13 cellular contexts compared by ENCODE assay signal in genomic region chr7:18119985-18120384, GRCh38.
DNase-seq lines count a peak whose midpoint lies in the region; ATAC-seq and TF ChIP-seq lines count a peak whose summit lies in the region.
"Had no signal": no experiment of that assay in that cellular context is flagged by ENCODE, and none has a peak within 500 bp of the region (broad histone marks: within the 10 kb centered on the region; RNA-seq: fewer than 3 reads in every experiment).

No MANE protein-coding gene starts in this region.

- no peaks in the 10 kb centered on the region for H3K9me3 Mint-ChIP-seq in activated CD8-positive, alpha-beta T cell treated with anti-CD3 and anti-CD28 coated beads for 36 hours
- no peaks in the 10 kb centered on the region for H3K9me3 Mint-ChIP-seq in activated CD8-positive, alpha-beta T cell treated with anti-CD3 and anti-CD28 coated beads, Interleukin-2, amount 10 ng/mL, durations not matched to agents 7 days and 5 days (ENCODE audit: insufficient read depth)
- H3K9me3 Mint-ChIP-seq: CD4-positive, CD25-positive, alpha-beta regulatory T cell; stimulated activated naive CD8-positive, alpha-beta T cell treated with anti-CD3 and anti-CD28 coated beads, Interleukin-15, Interleukin-2, amounts not matched to agents 100 ng/mL and 50 ng/mL, for 24 hours had no signal

- intact Hi-C loops in activated CD8-positive, alpha-beta T cell treated with anti-CD3 and anti-CD28 coated beads for 36 hours (cut with micrococcal nuclease), result no loop called here
- intact Hi-C loops in PC-3 (cut with micrococcal nuclease), result loop anchor here (1.0 to 10.0 kb wide), 4 partner anchors 149 to 415 kb away; no protein-coding TSS in a partner anchor

- H3K9ac ChIP-seq in PC-3 (ENCODE audit: low read length), result no peak overlapping the region
- no peak overlapping the region for H3K9ac ChIP-seq in fibroblast of lung (ENCODE audit: insufficient read depth, low read length)
- H3K9ac ChIP-seq in smooth muscle cell (ENCODE audit: low read depth), result no peak overlapping the region

- no TSS peak for BruUV-seq in PC-3 (replicated peaks; lab: Mats Ljungman, UMichigan)

- no peak overlapping the region for H3K4me3 Mint-ChIP-seq in activated CD8-positive, alpha-beta T cell treated with anti-CD3 and anti-CD28 coated beads for 36 hours
- no peak overlapping the region for H3K4me3 Mint-ChIP-seq in activated CD8-positive, alpha-beta T cell treated with anti-CD3 and anti-CD28 coated beads, Interleukin-2, amount 10 ng/mL, durations not matched to agents 7 days and 5 days
- H3K4me3 Mint-ChIP-seq: CD4-positive, CD25-positive, alpha-beta regulatory T cell; stimulated activated naive CD8-positive, alpha-beta T cell treated with anti-CD3 and anti-CD28 coated beads, Interleukin-15, Interleukin-2, amounts not matched to agents 100 ng/mL and 50 ng/mL, for 24 hours had no signal

- H3K9me3 ChIP-seq in PC-3 (ENCODE audit: low read length) (no peaks in the 10 kb centered on the region), fibroblast of lung (ENCODE audit: control insufficient read depth, insufficient read depth, low read depth, low read length) (no peaks in the 10 kb centered on the region), smooth muscle cell (replicated peaks; ENCODE audit: low read depth) (no peaks in the 10 kb centered on the region)

- H3K27ac ChIP-seq in PC-3 (ENCODE audit: low read length), result no peak overlapping the region
- H3K27ac ChIP-seq in fibroblast of lung (ENCODE audit: insufficient read depth, low read length), result no peak overlapping the region
- no peak overlapping the region for H3K27ac ChIP-seq in smooth muscle cell (ENCODE audit: low read depth)
- H3K27ac ChIP-seq: SK-N-MC had no signal

- ATAC-seq in activated CD8-positive, alpha-beta T cell treated with anti-CD3 and anti-CD28 coated beads for 36 hours, result no peak
- no peak for ATAC-seq in activated CD8-positive, alpha-beta T cell treated with anti-CD3 and anti-CD28 coated beads, Interleukin-2, amount 10 ng/mL, durations not matched to agents 7 days and 5 days
- ATAC-seq in PC-3, result peak; percentile 71
- no peak for ATAC-seq in HG03196 (IDR thresholded peaks at IDR 0.05; ENCODE audit: unreplicated experiment)
- ATAC-seq in HG03108 (IDR thresholded peaks at IDR 0.05; ENCODE audit: unreplicated experiment), result no peak
- ATAC-seq in GM21526 (IDR thresholded peaks at IDR 0.05; ENCODE audit: low FRiP score, unreplicated experiment), result no peak
- ATAC-seq: left lobe of liver had no signal

- H3F3A ChIP-seq in PC-3 (ENCODE audit: low read length, unreplicated experiment) (no peaks in the 10 kb centered on the region), smooth muscle cell (ENCODE audit: low read depth) (no peaks in the 10 kb centered on the region)

- no peaks in the 10 kb centered on the region for H3K36me3 Mint-ChIP-seq in activated CD8-positive, alpha-beta T cell treated with anti-CD3 and anti-CD28 coated beads for 36 hours (ENCODE audit: low read depth)
- no peaks in the 10 kb centered on the region for H3K36me3 Mint-ChIP-seq in activated CD8-positive, alpha-beta T cell treated with anti-CD3 and anti-CD28 coated beads, Interleukin-2, amount 10 ng/mL, durations not matched to agents 7 days and 5 days (ENCODE audit: low read depth)
- H3K36me3 Mint-ChIP-seq: CD4-positive, CD25-positive, alpha-beta regulatory T cell had no signal

- peaks cover 1% of the 10 kb centered on the region for H3K27me3 Mint-ChIP-seq in activated CD8-positive, alpha-beta T cell treated with anti-CD3 and anti-CD28 coated beads for 36 hours
- no peaks in the 10 kb centered on the region for H3K27me3 Mint-ChIP-seq in activated CD8-positive, alpha-beta T cell treated with anti-CD3 and anti-CD28 coated beads, Interleukin-2, amount 10 ng/mL, durations not matched to agents 7 days and 5 days (ENCODE audit: low read depth)
- H3K27me3 Mint-ChIP-seq: CD4-positive, CD25-positive, alpha-beta regulatory T cell; stimulated activated naive CD8-positive, alpha-beta T cell treated with anti-CD3 and anti-CD28 coated beads, Interleukin-15, Interleukin-2, amounts not matched to agents 100 ng/mL and 50 ng/mL, for 24 hours had no signal

- H4K20me1 ChIP-seq in PC-3 (ENCODE audit: low read length) (no peaks in the 10 kb centered on the region), fibroblast of lung (ENCODE audit: control insufficient read depth, extremely low read depth, insufficient read depth, low read length) (no peaks in the 10 kb centered on the region), smooth muscle cell (ENCODE audit: low read depth) (no peaks in the 10 kb centered on the region)

- H3K4me3 ChIP-seq in PC-3 (ENCODE audit: low read length), result no peak overlapping the region
- H3K4me3 ChIP-seq in fibroblast of lung (replicated peaks in 1 of 4; ENCODE audit: control extremely low read depth in 1 of 4, insufficient read depth in 1 of 4, low read depth in 3 of 4, low read length in 4 of 4), result no peak overlapping the region
- no peak overlapping the region for H3K4me3 ChIP-seq in smooth muscle cell
- H3K4me3 ChIP-seq: SK-N-MC had no signal

- CTCF ChIA-PET in activated CD8-positive, alpha-beta T cell treated with anti-CD3 and anti-CD28 coated beads for 36 hours (lab: Charles Lee), result no interaction called here
- CTCF ChIA-PET in activated CD8-positive, alpha-beta T cell treated with anti-CD3 and anti-CD28 coated beads, Interleukin-2, amount 10 ng/mL, durations not matched to agents 7 days and 5 days (lab: Charles Lee), result interaction anchor here (2.8 kb wide), 1 partner anchor 350 kb away, joined by 6 read pairs; no protein-coding TSS in a partner anchor
- CTCF ChIA-PET in PC-3 (lab: Charles Lee), result no interaction called here

- no peaks in the 10 kb centered on the region for H3K36me3 ChIP-seq in PC-3 (ENCODE audit: low read depth, low read length)
- H3K36me3 ChIP-seq in fibroblast of lung (ENCODE audit: control insufficient read depth, insufficient read depth, low read length), result no peaks in the 10 kb centered on the region
- no peaks in the 10 kb centered on the region for H3K36me3 ChIP-seq in smooth muscle cell (ENCODE audit: low read depth)

- H3K27me3 ChIP-seq in PC-3 (ENCODE audit: low read length), result no peaks in the 10 kb centered on the region
- no peaks in the 10 kb centered on the region for H3K27me3 ChIP-seq in fibroblast of lung (ENCODE audit: control insufficient read depth, insufficient read depth, low read length)
- H3K27me3 ChIP-seq in smooth muscle cell (ENCODE audit: low read depth), result no peaks in the 10 kb centered on the region

- H3K4me1 Mint-ChIP-seq in activated CD8-positive, alpha-beta T cell treated with anti-CD3 and anti-CD28 coated beads for 36 hours (ENCODE audit: low read depth), result no peaks in the 10 kb centered on the region
- no peaks in the 10 kb centered on the region for H3K4me1 Mint-ChIP-seq in activated CD8-positive, alpha-beta T cell treated with anti-CD3 and anti-CD28 coated beads, Interleukin-2, amount 10 ng/mL, durations not matched to agents 7 days and 5 days (ENCODE audit: low read depth)
- H3K4me1 Mint-ChIP-seq: CD4-positive, CD25-positive, alpha-beta regulatory T cell had no signal

- no peak for TF ChIP-seq CTCF in activated CD8-positive, alpha-beta T cell treated with anti-CD3 and anti-CD28 coated beads for 36 hours (IDR thresholded peaks at IDR 0.05)
- TF ChIP-seq CTCF in PC-3 (conservative IDR thresholded peaks at IDR 0.05; ENCODE audit: low read depth, low read length) (peak; percentile 64), fibroblast of lung (conservative IDR thresholded peaks at IDR 0.05 in 1 of 2, IDR thresholded peaks at IDR 0.05 in 1 of 2; ENCODE audit: low read depth in 1 of 2, low read length in 2 of 2) (peak; percentile 18 to 31), smooth muscle cell (IDR thresholded peaks at IDR 0.05; ENCODE audit: borderline replicate concordance, insufficient read depth, poor library complexity, severe bottlenecking) (peak; percentile 15)

- POLR2A ChIA-PET in activated CD8-positive, alpha-beta T cell treated with anti-CD3 and anti-CD28 coated beads for 36 hours (lab: Charles Lee), result no interaction called here
- POLR2A ChIA-PET in activated CD8-positive, alpha-beta T cell treated with anti-CD3 and anti-CD28 coated beads, Interleukin-2, amount 10 ng/mL, durations not matched to agents 7 days and 5 days (lab: Charles Lee), result no interaction called here
- POLR2A ChIA-PET in PC-3 (lab: Charles Lee; ENCODE audit: unreplicated experiment), result no interaction called here

- H3K4me1 ChIP-seq in PC-3 (ENCODE audit: insufficient read depth, low read length) (no peaks in the 10 kb centered on the region), fibroblast of lung (ENCODE audit: control insufficient read depth, extremely low read depth, insufficient read depth, low read length) (no peaks in the 10 kb centered on the region), smooth muscle cell (ENCODE audit: low read depth) (no peaks in the 10 kb centered on the region)

- no peaks in the 10 kb centered on the region for H3K9me2 ChIP-seq in PC-3 (replicated peaks; ENCODE audit: low read length)

- H3K4me2 ChIP-seq in PC-3 (ENCODE audit: low read length), result no peak overlapping the region
- no peak overlapping the region for H3K4me2 ChIP-seq in fibroblast of lung (ENCODE audit: extremely low read depth, insufficient read depth, low read length)
- peak overlapping the region; percentile 9 for H3K4me2 ChIP-seq in smooth muscle cell

- H3K79me2 ChIP-seq in PC-3 (ENCODE audit: low read length), result no peaks in the 10 kb centered on the region
- no peaks in the 10 kb centered on the region for H3K79me2 ChIP-seq in fibroblast of lung (ENCODE audit: control insufficient read depth, insufficient read depth, low read length)
- H3K79me2 ChIP-seq in smooth muscle cell (ENCODE audit: low read depth), result no peaks in the 10 kb centered on the region

- H2AFZ ChIP-seq in PC-3 (ENCODE audit: low read length), result no peak overlapping the region
- H2AFZ ChIP-seq in fibroblast of lung (ENCODE audit: low read length), result no peak overlapping the region
- no peak overlapping the region for H2AFZ ChIP-seq in smooth muscle cell (ENCODE audit: low read depth)

- DNase-seq in activated CD8-positive, alpha-beta T cell treated with anti-CD3 and anti-CD28 coated beads for 36 hours, result peak; percentile 4
- no peak for DNase-seq in activated CD8-positive, alpha-beta T cell treated with anti-CD3 and anti-CD28 coated beads, Interleukin-2, amount 10 ng/mL, durations not matched to agents 7 days and 5 days
- peak; percentile 38 for DNase-seq in PC-3
- peak; percentile 11 to 13 for DNase-seq in fibroblast of lung (ENCODE audit: low read depth in 2 of 2)
- no peak for DNase-seq in smooth muscle cell (lab: John Stamatoyannopoulos, UW; ENCODE audit: unreplicated experiment)
- DNase-seq: activated T-cell treated with anti-CD3 and anti-CD28 coated beads for 4 hours; CD4-positive, CD25-positive, alpha-beta regulatory T cell had no signal

- H3K27ac Mint-ChIP-seq in activated CD8-positive, alpha-beta T cell treated with anti-CD3 and anti-CD28 coated beads for 36 hours, result no peak overlapping the region
- no peak overlapping the region for H3K27ac Mint-ChIP-seq in activated CD8-positive, alpha-beta T cell treated with anti-CD3 and anti-CD28 coated beads, Interleukin-2, amount 10 ng/mL, durations not matched to agents 7 days and 5 days
- H3K27ac Mint-ChIP-seq: CD4-positive, CD25-positive, alpha-beta regulatory T cell; stimulated activated naive CD8-positive, alpha-beta T cell treated with anti-CD3 and anti-CD28 coated beads, Interleukin-15, Interleukin-2, amounts not matched to agents 100 ng/mL and 50 ng/mL, for 24 hours had no signal

Comparison
In these comparisons a context has a peak if more than half of its experiments do, and no peak if none do; other contexts are left out.
1. DNase-seq: peak in activated CD8-positive, alpha-beta T cell treated with anti-CD3 and anti-CD28 coated beads for 36 hours (single experiment), PC-3 (single experiment) and fibroblast of lung (2 of 2); none in activated CD8-positive, alpha-beta T cell treated with anti-CD3 and anti-CD28 coated beads, Interleukin-2, amount 10 ng/mL, durations not matched to agents 7 days and 5 days (single experiment) and smooth muscle cell (single experiment).